In genomic region chr1:219751870-219752269, GRCh38 we compare ENCODE assay signal across 16 cellular contexts.
DNase-seq lines count a peak whose midpoint lies in the region; ATAC-seq, FAIRE-seq and TF ChIP-seq lines count a peak whose summit lies in the region.
"Had no signal": no experiment of that assay in that cellular context is flagged by ENCODE, and none has a peak within 500 bp of the region (broad histone marks: within the 10 kb centered on the region; RNA-seq: fewer than 3 reads in every experiment).

No MANE protein-coding gene starts in this region.

- H4K20me1 ChIP-seq in H1 (replicated peaks in 1 of 2; ENCODE audit: control insufficient read depth in 1 of 2, insufficient read depth in 2 of 2, low read length in 2 of 2) = no peaks in the 10 kb centered on the region

- H3K79me1 ChIP-seq in H1 (ENCODE audit: low read depth, low read length) = no peaks in the 10 kb centered on the region

- peaks cover 60% of the 10 kb centered on the region for H3K4me1 ChIP-seq in cardiac muscle cell (ENCODE audit: low read depth)
- H3K4me1 ChIP-seq in right atrium auricular region = peaks cover 0 to 5% of the 10 kb centered on the region in 2 donors
- no peaks in the 10 kb centered on the region for H3K4me1 ChIP-seq in H1 (replicated peaks in 1 of 4; ENCODE audit: control insufficient read depth in 3 of 4, insufficient read depth in 4 of 4, low read length in 3 of 4)
- peaks cover 33% of the 10 kb centered on the region for H3K4me1 ChIP-seq in left ventricle myocardium inferior

- no peak for TF ChIP-seq POLR2A in H1 (IDR thresholded peaks at IDR 0.05; ENCODE audit: control extremely low read depth in 1 of 2, low read depth in 2 of 2, low read length in 2 of 2)

- no peak overlapping the region for H2BK120ac ChIP-seq in H1 (replicated peaks; ENCODE audit: low read depth, low read length)

- H3K4me2 ChIP-seq in H1 (ENCODE audit: insufficient read depth in 1 of 2, low read depth in 2 of 2, low read length in 2 of 2) = no peak overlapping the region

- H3K9me3 ChIP-seq in cardiac muscle cell (ENCODE audit: low read depth) (no peaks in the 10 kb centered on the region), right atrium auricular region (no peaks in the 10 kb centered on the region), H1 (ENCODE audit: insufficient read depth in 2 of 2, low read depth in 1 of 2, low read length in 1 of 2) (no peaks in the 10 kb centered on the region), left ventricle myocardium inferior (replicated peaks) (no peaks in the 10 kb centered on the region)
- H3K9me3 ChIP-seq: HAP-1 had no signal

- H3K56ac ChIP-seq in H1 (replicated peaks; ENCODE audit: insufficient read length, low read depth, low read length) = peak overlapping the region; percentile 92

- H2BK20ac ChIP-seq in H1 (ENCODE audit: low read length) = no peak overlapping the region

- intact Hi-C loops in left ventricle myocardium inferior (cut with micrococcal nuclease) = no loop called here

- no peak overlapping the region for H4K5ac ChIP-seq in H1 (ENCODE audit: insufficient read length, low read depth, low read length)

- no peak overlapping the region for H3K18ac ChIP-seq in H1 (ENCODE audit: extremely low read depth, low read length)

- H3K9ac ChIP-seq in H1 (replicated peaks in 1 of 4; ENCODE audit: extremely low read depth in 1 of 4, low read depth in 3 of 4, low read length in 3 of 4) = no peak overlapping the region

- H3K27me3 ChIP-seq in cardiac muscle cell (no peaks in the 10 kb centered on the region), right atrium auricular region (no peaks in the 10 kb centered on the region), H1 (replicated peaks in 1 of 4; ENCODE audit: control insufficient read depth in 3 of 4, extremely low read depth in 1 of 4, insufficient read depth in 3 of 4, low read length in 3 of 4) (no peaks in the 10 kb centered on the region), left ventricle myocardium inferior (ENCODE audit: low read depth) (no peaks in the 10 kb centered on the region)

- ATAC-seq in HG02981 (IDR thresholded peaks at IDR 0.05; ENCODE audit: unreplicated experiment) = no peak

- H2AK5ac ChIP-seq in H1 (ENCODE audit: low read depth, low read length) = no peak overlapping the region

- no peak for TF ChIP-seq CTCF in cardiac muscle cell (IDR thresholded peaks at IDR 0.05; ENCODE audit: low read depth, low read length)
- TF ChIP-seq CTCF in right atrium auricular region (IDR thresholded peaks at IDR 0.05) = no peak
- no peak for TF ChIP-seq CTCF in H1 (IDR thresholded peaks at IDR 0.05; ENCODE audit: control extremely low read depth in 1 of 3, insufficient read depth in 1 of 3, low read depth in 1 of 3, low read length in 3 of 3)
- no peak for TF ChIP-seq CTCF in left ventricle myocardium inferior (IDR thresholded peaks at IDR 0.05; ENCODE audit: borderline replicate concordance)
- TF ChIP-seq CTCF in coronary artery (IDR thresholded peaks at IDR 0.05) = no peak

- no peak for FAIRE-seq in H1 (lab: Jason Lieb, UNC)
- FAIRE-seq: A204.1, D721Med, GM19239 had no signal

- TF ChIP-seq RAD21 in H1 (IDR thresholded peaks at IDR 0.05 in 1 of 2, conservative IDR thresholded peaks at IDR 0.05 in 1 of 2; ENCODE audit: low read depth in 2 of 2, low read length in 2 of 2) = no peak

- H2AFZ ChIP-seq in H1 (ENCODE audit: low read length) = no peak overlapping the region

- no peak for TF ChIP-seq EP300 in H1 (IDR thresholded peaks at IDR 0.05; ENCODE audit: borderline replicate concordance in 1 of 2, low read depth in 2 of 2, low read length in 2 of 2)

- CTCF ChIA-PET in H1 (lab: Charles Lee; ENCODE audit: partially characterized antibody) = interaction anchor here (0.9 kb wide), 1 partner anchor 10 kb away, joined by 3 read pairs; no protein-coding TSS in a partner anchor

- no peak overlapping the region for H4K91ac ChIP-seq in H1 (replicated peaks; ENCODE audit: insufficient read length, low read length)

- H4K8ac ChIP-seq in H1 (ENCODE audit: extremely low read depth, insufficient read depth, low read length) = no peak overlapping the region

- H3K36me3 ChIP-seq in cardiac muscle cell (no peaks in the 10 kb centered on the region), right atrium auricular region (no peaks in the 10 kb centered on the region), H1 (ENCODE audit: control insufficient read depth in 2 of 4, insufficient read depth in 4 of 4, low read length in 3 of 4) (no peaks in the 10 kb centered on the region), left ventricle myocardium inferior (no peaks in the 10 kb centered on the region)
- H3K36me3 ChIP-seq: HAP-1 had no signal

- no peak overlapping the region for H3K4me3 ChIP-seq in cardiac muscle cell
- no peak overlapping the region for H3K4me3 ChIP-seq in right atrium auricular region
- no peak overlapping the region for H3K4me3 ChIP-seq in H1 (ENCODE audit: extremely low read depth in 1 of 4, insufficient read depth in 2 of 4, low read depth in 3 of 4, low read length in 4 of 4)
- no peak overlapping the region for H3K4me3 ChIP-seq in left ventricle myocardium inferior
- no peak overlapping the region for H3K4me3 ChIP-seq in coronary artery
- H3K4me3 ChIP-seq: HAP-1 had no signal

- H3K4ac ChIP-seq in H1 (replicated peaks; ENCODE audit: insufficient read length, low read depth, low read length) = no peak overlapping the region

- no peak overlapping the region for H3K23ac ChIP-seq in H1 (ENCODE audit: insufficient read length)

- H3K27ac ChIP-seq in cardiac muscle cell (peak overlapping the region; percentile 48), right atrium auricular region (peak overlapping the region in 1 of 2 donors; percentile 35), H1 (ENCODE audit: low read depth, low read length) (no peak overlapping the region), left ventricle myocardium inferior (replicated peaks) (peak overlapping the region; percentile 78), coronary artery (no peak overlapping the region)

- H3K79me2 ChIP-seq in H1 (ENCODE audit: control insufficient read depth in 1 of 2, insufficient read depth in 2 of 2, low read length in 2 of 2) = no peaks in the 10 kb centered on the region

- H3K23me2 ChIP-seq in H1 (ENCODE audit: low read depth, low read length) = peaks cover 2% of the 10 kb centered on the region; the same call in 1 of the 2 replicates

- H2BK5ac ChIP-seq in H1 (ENCODE audit: low read depth, low read length) = no peak overlapping the region

- DNase-seq in cardiac muscle cell (ENCODE audit: low read depth in 1 of 2, low spot score in 1 of 2) (no peak), right atrium auricular region (ENCODE audit: low spot score) (no peak), H1 (ENCODE audit: low read depth in 1 of 2, low spot score in 2 of 2) (no peak), left ventricle myocardium inferior (no peak), NCI-H774 (lab: John Stamatoyannopoulos, UW) (no peak), coronary artery (ENCODE audit: low spot score) (no peak)
- DNase-seq: C1 segment of cervical spinal cord; CD4-positive, alpha-beta T cell; DMS53; GF-D8; GOT3 had no signal

- H3K14ac ChIP-seq in H1 (ENCODE audit: insufficient read length) = no peak overlapping the region

- H2BK15ac ChIP-seq in H1 (ENCODE audit: low read length) = no peak overlapping the region

- POLR2A ChIA-PET in H1 (lab: Charles Lee; ENCODE audit: partially characterized antibody) = no interaction called here

- no peak overlapping the region for H2BK12ac ChIP-seq in H1 (ENCODE audit: low read depth, low read length)

TF ChIP-seq in H1, 55 proteins besides CTCF, POLR2A, EP300 and RAD21:
- TF ChIP-seq SIX5 (IDR thresholded peaks at IDR 0.05; ENCODE audit: low read depth, low read length) (no peak), TAF7 (optimal IDR thresholded peaks at IDR 0.05; ENCODE audit: borderline replicate concordance, low read depth, low read length) (no peak), FOSL1 (IDR thresholded peaks at IDR 0.05; ENCODE audit: insufficient read depth, low read depth, low read length) (no peak), KDM4A (IDR thresholded peaks at IDR 0.05; ENCODE audit: low read depth, low read length, severe bottlenecking) (no peak), SAP30 (IDR thresholded peaks at IDR 0.05; ENCODE audit: insufficient read depth, insufficient replicate concordance, low read length) (no peak), YY1 (IDR thresholded peaks at IDR 0.05; ENCODE audit: low read depth, low read length) (no peak), HDAC6 (IDR thresholded peaks at IDR 0.05; ENCODE audit: low read depth, low read length) (no peak)

Comparison
In these comparisons a context has a peak if more than half of its experiments do, and no peak if none do; other contexts are left out.
1. H3K27ac ChIP-seq: peak in cardiac muscle cell (single experiment) and left ventricle myocardium inferior (single experiment); none in H1 (single experiment) and coronary artery (0 of 2).